ENCODE assay signal across 8 cellular contexts in genomic region chr17:44350733-44351226, GRCh38. TPM values are rescaled to one million over a fixed set of nuclear protein-coding genes. Genes with fewer than 3 reads are reported as not detected.
DNase-seq lines count a peak whose midpoint lies in the region; ATAC-seq and TF ChIP-seq lines count a peak whose summit lies in the region.

No MANE protein-coding gene starts in this region.

- peak overlapping the region in 1 of 7 donors; percentile 51 for H3K27ac Mint-ChIP-seq in CD4-positive, alpha-beta memory T cell
- no peak overlapping the region for H3K27ac Mint-ChIP-seq in HFFc6
- no peak overlapping the region for H3K27ac Mint-ChIP-seq in activated naive CD4-positive, alpha-beta T cell treated with anti-CD3 and anti-CD28 coated beads for 36 hours

- no peaks in the 10 kb centered on the region for H3K9me3 Mint-ChIP-seq in CD4-positive, alpha-beta memory T cell
- no peaks in the 10 kb centered on the region for H3K9me3 Mint-ChIP-seq in HFFc6
- no peaks in the 10 kb centered on the region for H3K9me3 Mint-ChIP-seq in activated naive CD4-positive, alpha-beta T cell treated with anti-CD3 and anti-CD28 coated beads for 36 hours

- DNase-seq in CD4-positive, alpha-beta memory T cell: peak in 4 of 5 donors; percentile 63 to 70 (median 64)
- DNase-seq in HFFc6: peak; percentile 32
- peak; percentile 67 for DNase-seq in SK-MEL-5 (ENCODE audit: low read depth, low spot score)
- DNase-seq in activated naive CD4-positive, alpha-beta T cell treated with anti-CD3 and anti-CD28 coated beads for 36 hours: peak; percentile 81
- DNase-seq in Right ventricle myocardium superior: peak; percentile 79
- DNase-seq in retina: peak; percentile 88

- H3K36me3 Mint-ChIP-seq in CD4-positive, alpha-beta memory T cell: peaks cover 3 to 5% of the 10 kb centered on the region in 2 donors
- peaks cover 4% of the 10 kb centered on the region; the same call in 1 of the 2 replicates for H3K36me3 Mint-ChIP-seq in HFFc6 (ENCODE audit: low read depth)
- peaks cover 5% of the 10 kb centered on the region for H3K36me3 Mint-ChIP-seq in activated naive CD4-positive, alpha-beta T cell treated with anti-CD3 and anti-CD28 coated beads for 36 hours (ENCODE audit: low read depth)

- no peak overlapping the region for H3K27ac ChIP-seq in CD4-positive, alpha-beta memory T cell (ENCODE audit: low read depth, low read length)

- H3K27me3 Mint-ChIP-seq in CD4-positive, alpha-beta memory T cell: no peaks in the 10 kb centered on the region
- peaks cover 3% of the 10 kb centered on the region; the same call in 1 of the 2 replicates for H3K27me3 Mint-ChIP-seq in HFFc6 (ENCODE audit: insufficient read depth)
- H3K27me3 Mint-ChIP-seq in activated naive CD4-positive, alpha-beta T cell treated with anti-CD3 and anti-CD28 coated beads for 36 hours (ENCODE audit: low read depth): peaks cover 3% of the 10 kb centered on the region

- POLR2A ChIA-PET in CD4-positive, alpha-beta memory T cell (lab: Charles Lee; ENCODE audit: partially characterized antibody): interaction anchor here (0.8 to 1.6 kb wide), 5 partner anchors 24 to 165 kb away, joined by 3 to 6 read pairs (median 5); partner anchors contain the start of gene TMUB2

- in situ Hi-C loops in SK-MEL-5 (cut with HindIII; ENCODE audit: low pct_unique_long_range_greater_than_20kb, low sequenced_read_pairs): no loop called here

- H3K4me3 ChIP-seq in CD4-positive, alpha-beta memory T cell (ENCODE audit: low read length in 2 of 2): no peak overlapping the region

- peaks cover 7% of the 10 kb centered on the region for H3K4me1 ChIP-seq in CD4-positive, alpha-beta memory T cell (ENCODE audit: insufficient read depth, low read length)

- CTCF ChIA-PET in CD4-positive, alpha-beta memory T cell (lab: Charles Lee; ENCODE audit: partially characterized antibody): interaction anchor here (1.1 to 4.9 kb wide), 11 partner anchors 8 to 148 kb away, joined by 3 to 26 read pairs (median 5); partner anchors contain the start of gene FAM171A2
- CTCF ChIA-PET in activated naive CD4-positive, alpha-beta T cell treated with anti-CD3 and anti-CD28 coated beads for 36 hours (lab: Charles Lee): interaction anchor here (0.6 to 3.2 kb wide), 12 partner anchors 9 to 180 kb away, joined by 3 to 13 read pairs (median 4); partner anchors contain the start of gene FAM171A2

- ATAC-seq in Right ventricle myocardium superior (ENCODE audit: poor library complexity) (peak; percentile 65), HG02981 (IDR thresholded peaks at IDR 0.05; ENCODE audit: unreplicated experiment) (no peak), GM19324 (IDR thresholded peaks at IDR 0.05; ENCODE audit: low FRiP score, unreplicated experiment) (no peak)

- H3K36me3 ChIP-seq in CD4-positive, alpha-beta memory T cell (ENCODE audit: insufficient read depth, low read length): no peaks in the 10 kb centered on the region

- TF ChIP-seq CTCF in HFFc6 (IDR thresholded peaks at IDR 0.05): peak; percentile 90

- H3K4me1 Mint-ChIP-seq in CD4-positive, alpha-beta memory T cell: peaks cover 9 to 19% (median 13%) of the 10 kb centered on the region in 4 donors
- peaks cover 19% of the 10 kb centered on the region for H3K4me1 Mint-ChIP-seq in HFFc6 (ENCODE audit: low read depth)
- peaks cover 8% of the 10 kb centered on the region for H3K4me1 Mint-ChIP-seq in activated naive CD4-positive, alpha-beta T cell treated with anti-CD3 and anti-CD28 coated beads for 36 hours (ENCODE audit: low read depth)

- intact Hi-C loops in CD4-positive, alpha-beta memory T cell (cut with micrococcal nuclease): no loop called here
- intact Hi-C loops in activated naive CD4-positive, alpha-beta T cell treated with anti-CD3 and anti-CD28 coated beads for 36 hours (cut with micrococcal nuclease): loop anchor here (5.0 kb wide), 1 partner anchor 228 kb away; the partner anchor contains the start of gene HDAC5
- intact Hi-C loops in Right ventricle myocardium superior (cut with DNase I): no loop called here

- H3K27me3 ChIP-seq in CD4-positive, alpha-beta memory T cell (ENCODE audit: insufficient read depth, low read length): no peaks in the 10 kb centered on the region

- H3K9me3 ChIP-seq in CD4-positive, alpha-beta memory T cell (ENCODE audit: control insufficient read depth in 1 of 2, low read length in 2 of 2): no peaks in the 10 kb centered on the region

- H3K4me3 Mint-ChIP-seq in CD4-positive, alpha-beta memory T cell: peak overlapping the region in 1 of 8 donors; percentile 46
- H3K4me3 Mint-ChIP-seq in HFFc6: no peak overlapping the region
- no peak overlapping the region for H3K4me3 Mint-ChIP-seq in activated naive CD4-positive, alpha-beta T cell treated with anti-CD3 and anti-CD28 coated beads for 36 hours

RNA-seq across cellular contexts. Expression of gene GRN, which starts 5.7 kb away (rescaled TPM):
- 10 to 100 TPM; 49.5 to 50.0 TPM for total RNA-seq in CD4-positive, alpha-beta memory T cell
- 10 to 100 TPM; 45.9 to 69.2 TPM for polyA plus RNA-seq in CD4-positive, alpha-beta memory T cell
- 100 to 1,000 TPM; 186 to 249 (median 221) TPM for total RNA-seq in HFFc6 (2021; fragmentation: NEBNext Ultra II Directional; extraction: Animal tissue kit (Norgen Biotek cat#: 25700))
- total RNA-seq in SK-MEL-5 (2014; rRNA removed; shearing (Covaris generic)): 197 and 275 TPM in 2 replicates
- polyA plus RNA-seq in SK-MEL-5 (2015; cell fraction: cytosol; rRNA removed): 956 and 1,011 TPM in 2 replicates
- 228 and 232 TPM in 2 replicates for polyA plus RNA-seq in SK-MEL-5 (2015; cell fraction: nucleus; rRNA removed)
- 10 to 100 TPM; 47.1 to 50.5 TPM for total RNA-seq in activated naive CD4-positive, alpha-beta T cell treated with anti-CD3 and anti-CD28 coated beads for 36 hours
- 135 TPM for total RNA-seq in Right ventricle myocardium superior

RNA-seq across cellular contexts. Expression of gene FAM171A2, which starts 12.9 kb away (rescaled TPM):
- total RNA-seq in CD4-positive, alpha-beta memory T cell: under 1 TPM; 0.52 to 0.72 TPM
- polyA plus RNA-seq in CD4-positive, alpha-beta memory T cell: under 1 TPM in 1 of 2 donors, not detected in 1; 0.13 TPM
- total RNA-seq in HFFc6 (2021; fragmentation: NEBNext Ultra II Directional; extraction: Animal tissue kit (Norgen Biotek cat#: 25700)): 1 to 10 TPM; 1.6 to 1.9 (median 1.8) TPM
- total RNA-seq in SK-MEL-5 (2014; rRNA removed; shearing (Covaris generic)): 5.0 and 5.3 TPM in 2 replicates
- 9.3 and 9.8 TPM in 2 replicates for polyA plus RNA-seq in SK-MEL-5 (2015; cell fraction: cytosol; rRNA removed)
- polyA plus RNA-seq in SK-MEL-5 (2015; cell fraction: nucleus; rRNA removed): 2.1 and 2.4 TPM in 2 replicates
- under 1 TPM; 0.12 to 0.21 TPM for total RNA-seq in activated naive CD4-positive, alpha-beta T cell treated with anti-CD3 and anti-CD28 coated beads for 36 hours
- 0.62 TPM for total RNA-seq in Right ventricle myocardium superior

RNA-seq across cellular contexts. Expression of gene SLC25A39, which starts 26.2 kb away (rescaled TPM):
- 10 to 100 TPM; 91.2 to 94.4 TPM for total RNA-seq in CD4-positive, alpha-beta memory T cell
- 100 to 1,000 TPM; 116 to 140 TPM for polyA plus RNA-seq in CD4-positive, alpha-beta memory T cell
- total RNA-seq in HFFc6 (2021; fragmentation: NEBNext Ultra II Directional; extraction: Animal tissue kit (Norgen Biotek cat#: 25700)): 100 to 1,000 TPM in 5 of 6 experiments, 10 to 100 TPM in 1; 94.8 to 116 (median 108) TPM
- 121 and 134 TPM in 2 replicates for total RNA-seq in SK-MEL-5 (2014; rRNA removed; shearing (Covaris generic))
- 233 TPM in 2 replicates for polyA plus RNA-seq in SK-MEL-5 (2015; cell fraction: cytosol; rRNA removed)
- polyA plus RNA-seq in SK-MEL-5 (2015; cell fraction: nucleus; rRNA removed): 362 and 411 TPM in 2 replicates
- total RNA-seq in activated naive CD4-positive, alpha-beta T cell treated with anti-CD3 and anti-CD28 coated beads for 36 hours: 100 to 1,000 TPM; 146 to 149 TPM
- total RNA-seq in Right ventricle myocardium superior: 45.0 TPM

RNA-seq across cellular contexts. Expression of gene ITGA2B, which starts 38.7 kb away (rescaled TPM):
- 1 to 10 TPM in 1 of 2 experiments, under 1 TPM in 1; 0.44 to 1.0 TPM for total RNA-seq in CD4-positive, alpha-beta memory T cell
- not detected for polyA plus RNA-seq in CD4-positive, alpha-beta memory T cell
- total RNA-seq in HFFc6 (2021; fragmentation: NEBNext Ultra II Directional; extraction: Animal tissue kit (Norgen Biotek cat#: 25700)): under 1 TPM in 2 of 6 experiments, not detected in 4; 0.18 to 0.19 TPM
- total RNA-seq in SK-MEL-5 (2014; rRNA removed; shearing (Covaris generic)): 0.43 TPM in 1 of 2 replicates, not detected in the other
- 0.10 TPM in 1 of 2 replicates, not detected in the other for polyA plus RNA-seq in SK-MEL-5 (2015; cell fraction: cytosol; rRNA removed)
- 0.12 and 1.00 TPM in 2 replicates for polyA plus RNA-seq in SK-MEL-5 (2015; cell fraction: nucleus; rRNA removed)
- 1 to 10 TPM in 1 of 2 experiments, under 1 TPM in 1; 0.31 to 1.1 TPM for total RNA-seq in activated naive CD4-positive, alpha-beta T cell treated with anti-CD3 and anti-CD28 coated beads for 36 hours
- total RNA-seq in Right ventricle myocardium superior: 0.62 TPM

RNA-seq across cellular contexts. Expression of gene RUNDC3A, which starts 42.4 kb away (rescaled TPM):
- under 1 TPM in 1 of 2 experiments, not detected in 1; 0.19 TPM for total RNA-seq in CD4-positive, alpha-beta memory T cell
- under 1 TPM in 1 of 2 donors, not detected in 1; 0.28 TPM for polyA plus RNA-seq in CD4-positive, alpha-beta memory T cell
- under 1 TPM in 1 of 6 experiments, not detected in 5; 0.17 TPM for total RNA-seq in HFFc6 (2021; fragmentation: NEBNext Ultra II Directional; extraction: Animal tissue kit (Norgen Biotek cat#: 25700))
- total RNA-seq in SK-MEL-5 (2014; rRNA removed; shearing (Covaris generic)): 0.50 and 0.67 TPM in 2 replicates
- 0.82 and 0.98 TPM in 2 replicates for polyA plus RNA-seq in SK-MEL-5 (2015; cell fraction: cytosol; rRNA removed)
- 0.32 and 1.5 TPM in 2 replicates for polyA plus RNA-seq in SK-MEL-5 (2015; cell fraction: nucleus; rRNA removed)
- total RNA-seq in activated naive CD4-positive, alpha-beta T cell treated with anti-CD3 and anti-CD28 coated beads for 36 hours: under 1 TPM in 1 of 2 experiments, not detected in 1; 0.17 TPM
- 0.22 TPM for total RNA-seq in Right ventricle myocardium superior

Comparison
In these comparisons a context has a peak if more than half of its experiments do, and no peak if none do; other contexts are left out.
1. DNase-seq: peak in every context shown above with its lines; median percentile 88 in retina; 81 in activated naive CD4-positive, alpha-beta T cell treated with anti-CD3 and anti-CD28 coated beads for 36 hours; 79 in Right ventricle myocardium superior; 67 in SK-MEL-5; 64 in CD4-positive, alpha-beta memory T cell; 32 in HFFc6.